In the genomic region with DNA sequence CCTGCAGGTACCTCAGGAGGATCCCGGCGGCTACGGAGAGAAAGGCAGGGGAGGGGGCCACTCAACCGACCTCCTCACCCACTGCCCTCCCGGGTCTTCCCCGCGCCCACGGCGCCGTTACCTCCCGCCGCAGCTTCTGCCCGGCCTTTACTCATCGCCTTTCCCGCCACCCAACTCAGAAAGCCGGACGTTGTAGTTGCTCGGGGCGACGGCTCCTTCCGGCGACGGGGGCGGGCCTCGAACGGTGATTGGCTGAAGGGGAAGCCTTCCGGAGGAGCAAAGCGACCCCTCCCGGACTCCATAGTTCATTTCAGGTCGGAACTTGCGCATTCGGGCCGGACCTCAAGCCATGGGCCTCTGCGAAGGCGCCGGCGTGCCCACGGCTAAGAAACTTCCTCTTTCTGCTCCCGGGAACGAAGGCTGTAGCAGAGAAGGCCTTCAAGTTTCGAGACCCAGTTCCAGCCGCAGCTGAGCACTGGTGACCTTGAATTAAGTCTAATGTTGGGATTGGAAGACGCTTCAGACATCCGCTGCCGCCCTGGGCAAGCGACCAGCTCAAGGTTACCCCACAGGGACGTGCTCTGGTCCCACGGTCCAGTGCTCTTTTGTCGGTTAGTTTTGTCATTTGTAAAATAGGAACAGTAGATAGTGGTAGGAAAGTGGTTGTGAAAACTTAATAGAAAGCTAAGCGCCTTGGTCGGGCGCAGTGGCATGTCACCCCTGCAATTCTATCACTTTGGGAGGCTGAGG, we compare ENCODE assay signal across 8 cellular contexts. TPM values are rescaled to one million over a fixed set of nuclear protein-coding genes. Genes with fewer than 3 reads are reported as not detected.
DNase-seq lines count a peak whose midpoint lies in the region; ATAC-seq and TF ChIP-seq lines count a peak whose summit lies in the region.

A gene with protein sequence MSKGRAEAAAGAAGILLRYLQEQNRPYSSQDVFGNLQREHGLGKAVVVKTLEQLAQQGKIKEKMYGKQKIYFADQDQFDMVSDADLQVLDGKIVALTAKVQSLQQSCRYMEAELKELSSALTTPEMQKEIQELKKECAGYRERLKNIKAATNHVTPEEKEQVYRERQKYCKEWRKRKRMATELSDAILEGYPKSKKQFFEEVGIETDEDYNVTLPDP (minus strand): TSS at position 198 of the 750 bp plus-strand sequence. CDS start 43 bp downstream, at position 155.

- no peak for TF ChIP-seq POLR2A in suprapubic skin (IDR thresholded peaks at IDR 0.05)

- TF ChIP-seq CTCF in GM10266 (IDR thresholded peaks at IDR 0.05; ENCODE audit: control insufficient read depth, insufficient read depth, low read depth, missing control alignments) (peak; percentile 33), suprapubic skin (IDR thresholded peaks at IDR 0.05) (peak in 1 of 2 donors; percentile 29)

- H3K4me1 ChIP-seq in suprapubic skin, result peaks cover 17% of the 10 kb centered on the region

- ATAC-seq in HG02571 (IDR thresholded peaks at IDR 0.05; ENCODE audit: unreplicated experiment) (peak; percentile 63), SK-N-SH treated with all-trans-retinoic acid at 6 μM for 48 hours (peak; percentile 92)

- no peaks in the 10 kb centered on the region for H3K9me3 ChIP-seq in suprapubic skin

- TF ChIP-seq EP300 in suprapubic skin (IDR thresholded peaks at IDR 0.05), result no peak

- 0% methylated on average over 32 of the region's 52 CpGs for WGBS in suprapubic skin

- no peaks in the 10 kb centered on the region for H3K27me3 ChIP-seq in suprapubic skin

- peak within 1 kb of the TSS; percentile 81 for H3K27ac ChIP-seq in suprapubic skin

- peak within 1 kb of the TSS; percentile 61 for H3K4me3 ChIP-seq in suprapubic skin

- peaks cover 57% of the 10 kb centered on the region for H3K36me3 ChIP-seq in suprapubic skin

- peak; percentile 95 for DNase-seq in GM10266 (ENCODE audit: extremely low spot score)
- peak; percentile 93 for DNase-seq in NCI-H1092 treated with DMSO at 0.1 percent for 48 hours (lab: John Stamatoyannopoulos, UW)
- peak; percentile 92 for DNase-seq in activated naive CD4-positive, alpha-beta T cell treated with anti-CD3 and anti-CD28 coated beads, Interleukin-2, amount 50 U/mL, for 16 hours
- peak; percentile 94 for DNase-seq in globus pallidus (ENCODE audit: low spot score)
- DNase-seq in nucleus accumbens (lab: John Stamatoyannopoulos, UW), result peak; percentile 53 to 97 (median 90)
- DNase-seq in suprapubic skin (ENCODE audit: low spot score in 2 of 2), result peak; percentile 98 to 99

TF ChIP-seq in SK-N-SH treated with all-trans-retinoic acid at 6 μM for 48 hours, 23 proteins besides CTCF, POLR2A, EP300 and RAD21:
- TF ChIP-seq ZFP3 (CRISPR knock-in tag; IDR thresholded peaks at IDR 0.05) (no peak), ESRRG (CRISPR knock-in tag; IDR thresholded peaks at IDR 0.05) (no peak), SNAI2 (CRISPR knock-in tag; IDR thresholded peaks at IDR 0.05) (no peak), ARNTL (CRISPR knock-in tag; IDR thresholded peaks at IDR 0.05; ENCODE audit: borderline replicate concordance, low read depth) (no peak), GLIS3 (CRISPR knock-in tag; IDR thresholded peaks at IDR 0.05) (no peak), ISL1 (CRISPR knock-in tag; IDR thresholded peaks at IDR 0.05) (no peak), BACH2 (CRISPR knock-in tag; IDR thresholded peaks at IDR 0.05; ENCODE audit: borderline replicate concordance) (no peak), TOX (CRISPR knock-in tag; IDR thresholded peaks at IDR 0.05; ENCODE audit: borderline replicate concordance) (no peak), RARB (CRISPR knock-in tag; IDR thresholded peaks at IDR 0.05) (no peak), TCF4 (CRISPR knock-in tag; IDR thresholded peaks at IDR 0.05; ENCODE audit: borderline replicate concordance) (no peak)
- TF ChIP-seq, protein P1, sequence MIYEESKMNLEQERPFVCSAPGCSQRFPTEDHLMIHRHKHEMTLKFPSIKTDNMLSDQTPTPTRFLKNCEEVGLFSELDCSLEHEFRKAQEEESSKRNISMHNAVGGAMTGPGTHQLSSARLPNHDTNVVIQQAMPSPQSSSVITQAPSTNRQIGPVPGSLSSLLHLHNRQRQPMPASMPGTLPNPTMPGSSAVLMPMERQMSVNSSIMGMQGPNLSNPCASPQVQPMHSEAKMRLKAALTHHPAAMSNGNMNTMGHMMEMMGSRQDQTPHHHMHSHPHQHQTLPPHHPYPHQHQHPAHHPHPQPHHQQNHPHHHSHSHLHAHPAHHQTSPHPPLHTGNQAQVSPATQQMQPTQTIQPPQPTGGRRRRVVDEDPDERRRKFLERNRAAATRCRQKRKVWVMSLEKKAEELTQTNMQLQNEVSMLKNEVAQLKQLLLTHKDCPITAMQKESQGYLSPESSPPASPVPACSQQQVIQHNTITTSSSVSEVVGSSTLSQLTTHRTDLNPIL (CRISPR knock-in tag; IDR thresholded peaks at IDR 0.05; ENCODE audit: low read depth), result no peak
- TF ChIP-seq, protein P2, sequence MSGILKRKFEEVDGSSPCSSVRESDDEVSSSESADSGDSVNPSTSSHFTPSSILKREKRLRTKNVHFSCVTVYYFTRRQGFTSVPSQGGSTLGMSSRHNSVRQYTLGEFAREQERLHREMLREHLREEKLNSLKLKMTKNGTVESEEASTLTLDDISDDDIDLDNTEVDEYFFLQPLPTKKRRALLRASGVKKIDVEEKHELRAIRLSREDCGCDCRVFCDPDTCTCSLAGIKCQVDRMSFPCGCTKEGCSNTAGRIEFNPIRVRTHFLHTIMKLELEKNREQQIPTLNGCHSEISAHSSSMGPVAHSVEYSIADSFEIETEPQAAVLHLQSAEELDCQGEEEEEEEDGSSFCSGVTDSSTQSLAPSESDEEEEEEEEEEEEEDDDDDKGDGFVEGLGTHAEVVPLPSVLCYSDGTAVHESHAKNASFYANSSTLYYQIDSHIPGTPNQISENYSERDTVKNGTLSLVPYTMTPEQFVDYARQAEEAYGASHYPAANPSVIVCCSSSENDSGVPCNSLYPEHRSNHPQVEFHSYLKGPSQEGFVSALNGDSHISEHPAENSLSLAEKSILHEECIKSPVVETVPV (CRISPR knock-in tag; IDR thresholded peaks at IDR 0.05), result no peak
- TF ChIP-seq, protein P3, sequence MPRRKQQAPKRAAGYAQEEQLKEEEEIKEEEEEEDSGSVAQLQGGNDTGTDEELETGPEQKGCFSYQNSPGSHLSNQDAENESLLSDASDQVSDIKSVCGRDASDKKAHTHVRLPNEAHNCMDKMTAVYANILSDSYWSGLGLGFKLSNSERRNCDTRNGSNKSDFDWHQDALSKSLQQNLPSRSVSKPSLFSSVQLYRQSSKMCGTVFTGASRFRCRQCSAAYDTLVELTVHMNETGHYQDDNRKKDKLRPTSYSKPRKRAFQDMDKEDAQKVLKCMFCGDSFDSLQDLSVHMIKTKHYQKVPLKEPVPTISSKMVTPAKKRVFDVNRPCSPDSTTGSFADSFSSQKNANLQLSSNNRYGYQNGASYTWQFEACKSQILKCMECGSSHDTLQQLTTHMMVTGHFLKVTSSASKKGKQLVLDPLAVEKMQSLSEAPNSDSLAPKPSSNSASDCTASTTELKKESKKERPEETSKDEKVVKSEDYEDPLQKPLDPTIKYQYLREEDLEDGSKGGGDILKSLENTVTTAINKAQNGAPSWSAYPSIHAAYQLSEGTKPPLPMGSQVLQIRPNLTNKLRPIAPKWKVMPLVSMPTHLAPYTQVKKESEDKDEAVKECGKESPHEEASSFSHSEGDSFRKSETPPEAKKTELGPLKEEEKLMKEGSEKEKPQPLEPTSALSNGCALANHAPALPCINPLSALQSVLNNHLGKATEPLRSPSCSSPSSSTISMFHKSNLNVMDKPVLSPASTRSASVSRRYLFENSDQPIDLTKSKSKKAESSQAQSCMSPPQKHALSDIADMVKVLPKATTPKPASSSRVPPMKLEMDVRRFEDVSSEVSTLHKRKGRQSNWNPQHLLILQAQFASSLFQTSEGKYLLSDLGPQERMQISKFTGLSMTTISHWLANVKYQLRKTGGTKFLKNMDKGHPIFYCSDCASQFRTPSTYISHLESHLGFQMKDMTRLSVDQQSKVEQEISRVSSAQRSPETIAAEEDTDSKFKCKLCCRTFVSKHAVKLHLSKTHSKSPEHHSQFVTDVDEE (CRISPR knock-in tag; IDR thresholded peaks at IDR 0.05), result no peak

RNA-seq across cellular contexts. Expression of the gene that starts here (rescaled TPM):
- 1 to 10 TPM; 2.3 to 4.0 (median 3.6) TPM for total RNA-seq in suprapubic skin

Comparison
In these comparisons a context has a peak if more than half of its experiments do, and no peak if none do; other contexts are left out.
1. Peak in every context shown above with its lines: DNase-seq, ATAC-seq, H3K4me3 ChIP-seq and H3K27ac ChIP-seq.